Comparison of ENCODE assay signal across 30 cellular contexts in genomic region chr12:51829641-51830040, GRCh38. TPM values are rescaled to one million over a fixed set of nuclear protein-coding genes. Genes with fewer than 3 reads are reported as not detected.
DNase-seq lines count a peak whose midpoint lies in the region; ATAC-seq and TF ChIP-seq lines count a peak whose summit lies in the region.
"Had no signal": no experiment of that assay in that cellular context is flagged by ENCODE, and none has a peak within 500 bp of the region (broad histone marks: within the 10 kb centered on the region; RNA-seq: fewer than 3 reads in every experiment).

No MANE protein-coding gene starts in this region.

- H3K4me3 ChIP-seq in GM23338 (no peak overlapping the region), HUES64 (ENCODE audit: low read length) (no peak overlapping the region), ectodermal cell (ENCODE audit: insufficient read depth, low read depth, low read length) (no peak overlapping the region), mesodermal cell (ENCODE audit: extremely low read depth, insufficient read depth, low read length, poor library complexity, severe bottlenecking) (no peak overlapping the region), uterus (no peak overlapping the region)
- H3K4me3 ChIP-seq: BLaER1, GM12878 had no signal

- H4K20me1 ChIP-seq in GM23338 (replicated peaks; ENCODE audit: insufficient read depth): no peaks in the 10 kb centered on the region

- no peak for ATAC-seq in GM23338
- no peak for ATAC-seq in omental fat pad (ENCODE audit: low FRiP score)
- ATAC-seq: GM12878, Panc1 had no signal

- H3K36me3 Mint-ChIP-seq in GM23338 (ENCODE audit: low read depth): peaks cover 4% of the 10 kb centered on the region; the same call in 1 of the 3 replicates
- H3K36me3 Mint-ChIP-seq in activated T-helper 1 cell treated with anti-CD3 and anti-CD28 coated beads, Interleukin-12 subunit alpha, Interleukin-12 subunit beta, Interleukin-2, Interleukin-4 antibody, amounts not matched to agents 30 ng/mL and 10 ng/mL and 1 ng/mL, durations not matched to agents 14 hours and 24 hours and 36 hours (ENCODE audit: low read depth): no peaks in the 10 kb centered on the region
- H3K36me3 Mint-ChIP-seq: CD4-positive, alpha-beta memory T cell had no signal

- H3K27me3 ChIP-seq in GM23338 (ENCODE audit: insufficient read depth): no peaks in the 10 kb centered on the region
- H3K27me3 ChIP-seq in HUES64 (ENCODE audit: insufficient read depth, low read length): no peaks in the 10 kb centered on the region
- H3K27me3 ChIP-seq in ectodermal cell (ENCODE audit: control insufficient read depth, insufficient read depth, low read length, poor library complexity, severe bottlenecking): no peaks in the 10 kb centered on the region
- H3K27me3 ChIP-seq in uterus: no peaks in the 10 kb centered on the region
- H3K27me3 ChIP-seq: BLaER1 had no signal

- peaks cover 6% of the 10 kb centered on the region; the same call in 1 of the 2 replicates for H3F3A ChIP-seq in GM23338 (replicated peaks; ENCODE audit: low read depth)

- no peak overlapping the region for H2AFZ ChIP-seq in GM23338

- intact Hi-C loops in uterus (cut with DNase I; ENCODE audit: low total_unique reads): no loop called here
- intact Hi-C loops in activated T-helper 1 cell treated with anti-CD3 and anti-CD28 coated beads, Interleukin-12 subunit alpha, Interleukin-12 subunit beta, Interleukin-2, Interleukin-4 antibody, amounts not matched to agents 30 ng/mL and 10 ng/mL and 1 ng/mL, durations not matched to agents 14 hours and 24 hours and 36 hours (cut with micrococcal nuclease): loop anchor here (2.0 to 10.0 kb wide), 3 partner anchors 141 to 1175 kb away; partner anchors contain the start of gene EIF4B

- peak overlapping the region; percentile 72 for H3K4me2 ChIP-seq in GM23338
- H3K4me2 ChIP-seq: BLaER1, KMS-11 had no signal

- H3K9ac ChIP-seq in HUES64 (ENCODE audit: low read depth, low read length): no peak overlapping the region
- H3K9ac ChIP-seq: BLaER1, KMS-11 had no signal

- no peaks in the 10 kb centered on the region for H3K36me3 ChIP-seq in GM23338 (ENCODE audit: insufficient read depth)
- no peaks in the 10 kb centered on the region for H3K36me3 ChIP-seq in HUES64 (ENCODE audit: insufficient read depth, low read length)
- no peaks in the 10 kb centered on the region for H3K36me3 ChIP-seq in ectodermal cell (ENCODE audit: control insufficient read depth, insufficient read depth, low read length)
- H3K36me3 ChIP-seq in mesodermal cell (ENCODE audit: control insufficient read depth, insufficient read depth, low read length): peaks cover 17% of the 10 kb centered on the region
- no peaks in the 10 kb centered on the region for H3K36me3 ChIP-seq in uterus
- H3K36me3 ChIP-seq: BLaER1 had no signal

- peak overlapping the region; percentile 14; the same call in 1 of the 2 replicates for H3K27ac ChIP-seq in GM23338 (ENCODE audit: low read depth)
- H3K27ac ChIP-seq in HUES64 (ENCODE audit: low read depth, low read length): peak overlapping the region; percentile 75; the same call in 1 of the 2 replicates
- H3K27ac ChIP-seq in ectodermal cell (ENCODE audit: insufficient read depth, low read depth, low read length, poor library complexity, severe bottlenecking): peak overlapping the region; percentile 84
- peak overlapping the region; percentile 16 for H3K27ac ChIP-seq in mesodermal cell (ENCODE audit: low read depth, low read length, severe bottlenecking)
- no peak overlapping the region for H3K27ac ChIP-seq in uterus
- H3K27ac ChIP-seq: BLaER1, KMS-11, RWPE1 had no signal

- H3K9me3 ChIP-seq in HUES64 (ENCODE audit: insufficient read depth, low read depth, low read length): no peaks in the 10 kb centered on the region
- no peaks in the 10 kb centered on the region for H3K9me3 ChIP-seq in ectodermal cell (ENCODE audit: control insufficient read depth, low read length)
- H3K9me3 ChIP-seq in mesodermal cell (ENCODE audit: control insufficient read depth, low read length): no peaks in the 10 kb centered on the region
- H3K9me3 ChIP-seq in uterus: no peaks in the 10 kb centered on the region
- H3K9me3 ChIP-seq: BLaER1 had no signal

- H3K4me3 Mint-ChIP-seq in GM23338: no peak overlapping the region
- H3K4me3 Mint-ChIP-seq in activated T-helper 1 cell treated with anti-CD3 and anti-CD28 coated beads, Interleukin-12 subunit alpha, Interleukin-12 subunit beta, Interleukin-2, Interleukin-4 antibody, amounts not matched to agents 30 ng/mL and 10 ng/mL and 1 ng/mL, durations not matched to agents 14 hours and 24 hours and 36 hours: no peak overlapping the region
- H3K4me3 Mint-ChIP-seq: CD4-positive, alpha-beta memory T cell had no signal

- peaks cover 30% of the 10 kb centered on the region for H3K27me3 Mint-ChIP-seq in GM23338 (ENCODE audit: insufficient read depth, low read depth, poor library complexity)
- H3K27me3 Mint-ChIP-seq in activated T-helper 1 cell treated with anti-CD3 and anti-CD28 coated beads, Interleukin-12 subunit alpha, Interleukin-12 subunit beta, Interleukin-2, Interleukin-4 antibody, amounts not matched to agents 30 ng/mL and 10 ng/mL and 1 ng/mL, durations not matched to agents 14 hours and 24 hours and 36 hours (ENCODE audit: insufficient read depth): peaks cover 39% of the 10 kb centered on the region

- no peak overlapping the region for H3K27ac Mint-ChIP-seq in GM23338
- no peak overlapping the region for H3K27ac Mint-ChIP-seq in activated T-helper 1 cell treated with anti-CD3 and anti-CD28 coated beads, Interleukin-12 subunit alpha, Interleukin-12 subunit beta, Interleukin-2, Interleukin-4 antibody, amounts not matched to agents 30 ng/mL and 10 ng/mL and 1 ng/mL, durations not matched to agents 14 hours and 24 hours and 36 hours

- H3K79me2 ChIP-seq in GM23338 (replicated peaks; ENCODE audit: insufficient read depth): no peaks in the 10 kb centered on the region

- H3K4me1 ChIP-seq in GM23338 (ENCODE audit: insufficient read depth): peaks cover 45% of the 10 kb centered on the region
- peaks cover 44% of the 10 kb centered on the region for H3K4me1 ChIP-seq in HUES64 (ENCODE audit: insufficient read depth, low read length)
- peaks cover 59% of the 10 kb centered on the region for H3K4me1 ChIP-seq in ectodermal cell (ENCODE audit: control insufficient read depth, insufficient read depth, low read length)
- peaks cover 25% of the 10 kb centered on the region for H3K4me1 ChIP-seq in mesodermal cell (ENCODE audit: control insufficient read depth, insufficient read depth, low read length, poor library complexity, severe bottlenecking)
- no peaks in the 10 kb centered on the region for H3K4me1 ChIP-seq in uterus

- DNase-seq in GM23338 (ENCODE audit: low spot score) (no peak), uterus (no peak), omental fat pad (ENCODE audit: low spot score) (no peak)
- no peak for DNase-seq in effector CD4-positive, alpha-beta T cell
- DNase-seq in activated T-helper 1 cell treated with anti-CD3 and anti-CD28 coated beads, Interleukin-12 subunit alpha, Interleukin-12 subunit beta, Interleukin-2, Interleukin-4 antibody, amounts not matched to agents 30 ng/mL and 10 ng/mL and 1 ng/mL, durations not matched to agents 14 hours and 24 hours and 36 hours (ENCODE audit: low spot score): no peak
- DNase-seq: CD4-positive, alpha-beta memory T cell; DMS 273 treated with DMSO at 0.1 percent for 48 hours; DMS79; EL; GDM1; IMR-90; MM.1S; NCI-H1417 treated with DMSO at 0.1 percent for 48 hours; NCI-H1694 treated with DMSO at 0.1 percent for 48 hours; NCI-H2081 treated with DMSO at 0.1 percent for 48 hours; NCI-H2171; NCI-H226; NCI-H510A; SHP77 treated with DMSO at 0.1 percent for 48 hours had no signal

- H3K9me3 Mint-ChIP-seq in GM23338: peaks cover 3% of the 10 kb centered on the region; the same call in 1 of the 3 replicates
- no peaks in the 10 kb centered on the region for H3K9me3 Mint-ChIP-seq in activated T-helper 1 cell treated with anti-CD3 and anti-CD28 coated beads, Interleukin-12 subunit alpha, Interleukin-12 subunit beta, Interleukin-2, Interleukin-4 antibody, amounts not matched to agents 30 ng/mL and 10 ng/mL and 1 ng/mL, durations not matched to agents 14 hours and 24 hours and 36 hours
- H3K9me3 Mint-ChIP-seq: CD4-positive, alpha-beta memory T cell had no signal

- no peak for TF ChIP-seq CTCF in GM23338 (conservative IDR thresholded peaks at IDR 0.05; ENCODE audit: low read depth in 2 of 2)
- TF ChIP-seq CTCF in uterus (IDR thresholded peaks at IDR 0.05): no peak
- no peak for TF ChIP-seq CTCF in omental fat pad (IDR thresholded peaks at IDR 0.05)

- no peak for TF ChIP-seq POLR2A in uterus (IDR thresholded peaks at IDR 0.05)

- H3K4me1 Mint-ChIP-seq in GM23338: peaks cover 59% of the 10 kb centered on the region
- peaks cover 37% of the 10 kb centered on the region for H3K4me1 Mint-ChIP-seq in activated T-helper 1 cell treated with anti-CD3 and anti-CD28 coated beads, Interleukin-12 subunit alpha, Interleukin-12 subunit beta, Interleukin-2, Interleukin-4 antibody, amounts not matched to agents 30 ng/mL and 10 ng/mL and 1 ng/mL, durations not matched to agents 14 hours and 24 hours and 36 hours (ENCODE audit: low read depth)

- H3K9me2 ChIP-seq in GM23338 (ENCODE audit: insufficient read depth): 0 out of 2 replicates have a peak, but pooled peaks cover 3% of the 10 kb centered on the region

- WGBS in HUES64: 93% methylated on average over 1 of the region's 1 CpG
- WGBS in ectodermal cell, 2 experiments: 77 to 89% methylated on average over 1 of the region's 1 CpG
- 89 to 100% methylated on average over 1 of the region's 1 CpG for WGBS in mesodermal cell (ENCODE audit: insufficient coverage in 2 of 2), 2 experiments

RNA-seq across cellular contexts. Expression of gene FIGNL2, which starts 18.9 kb away (rescaled TPM):
- 4.1 and 5.2 TPM in 2 replicates for total RNA-seq in GM23338 (2014; rRNA removed; shearing (Covaris generic))
- polyA plus RNA-seq in GM23338 (2016; fragmentation: Nextera tagmentation; extraction: Ambion mirVana): 1.1 and 1.4 TPM in 2 replicates
- polyA plus RNA-seq in HUES64 (2013, experiment 1 of 2): 11.2 TPM
- polyA plus RNA-seq in HUES64 (2013, experiment 2 of 2): 15.0 TPM
- polyA plus RNA-seq in ectodermal cell (2013, experiment 1 of 4): 46.8 TPM
- 50.3 TPM for polyA plus RNA-seq in ectodermal cell (2013, experiment 2 of 4)
- 41.4 TPM for polyA plus RNA-seq in ectodermal cell (2013, experiment 3 of 4)
- 43.2 TPM for polyA plus RNA-seq in ectodermal cell (2013, experiment 4 of 4)
- 25.1 TPM for polyA plus RNA-seq in mesodermal cell (2013, experiment 1 of 2)
- polyA plus RNA-seq in mesodermal cell (2013, experiment 2 of 2): 23.3 TPM
- total RNA-seq in uterus (1 to 10 TPM in 2 of 4 donors, not detected in 2; 1.7 to 2.7 TPM), omental fat pad (under 1 TPM in 3 of 4 donors, not detected in 1; 0.24 to 0.63 (median 0.63) TPM)
- 0.15 and 0.18 TPM in 2 replicates for total RNA-seq in activated T-helper 1 cell treated with anti-CD3 and anti-CD28 coated beads, Interleukin-12 subunit alpha, Interleukin-12 subunit beta, Interleukin-2, Interleukin-4 antibody, amounts not matched to agents 30 ng/mL and 10 ng/mL and 1 ng/mL, durations not matched to agents 14 hours and 24 hours and 36 hours
- total RNA-seq: GM12878, H4, OCI-LY7 had no signal
- polyA plus RNA-seq: GM12878 had no signal

RNA-seq across cellular contexts. Expression of gene ANKRD33, which starts 58.3 kb away (rescaled TPM):
- 0.27 and 1.7 TPM in 2 replicates for total RNA-seq in GM23338 (2014; rRNA removed; shearing (Covaris generic))
- 0.27 and 0.42 TPM in 2 replicates for polyA plus RNA-seq in GM23338 (2016; fragmentation: Nextera tagmentation; extraction: Ambion mirVana)
- polyA plus RNA-seq in HUES64 (2013, experiment 1 of 2): 0.15 TPM
- 0.13 TPM for polyA plus RNA-seq in HUES64 (2013, experiment 2 of 2)
- 0.17 TPM for polyA plus RNA-seq in ectodermal cell (2013, experiment 1 of 4)
- polyA plus RNA-seq in ectodermal cell (2013, experiment 2 of 4): 0.30 TPM
- 0.64 TPM for polyA plus RNA-seq in ectodermal cell (2013, experiment 3 of 4)
- polyA plus RNA-seq in ectodermal cell (2013, experiment 4 of 4): 0.36 TPM
- polyA plus RNA-seq in mesodermal cell (2013, experiment 1 of 2): 0.33 TPM
- polyA plus RNA-seq in mesodermal cell (2013, experiment 2 of 2): 0.86 TPM
- total RNA-seq in uterus (1 to 10 TPM in 1 of 4 donors, under 1 TPM in 2, not detected in 1; 0.14 to 2.9 (median 0.27) TPM), omental fat pad (not detected)
- not detected in 2 replicates for total RNA-seq in activated T-helper 1 cell treated with anti-CD3 and anti-CD28 coated beads, Interleukin-12 subunit alpha, Interleukin-12 subunit beta, Interleukin-2, Interleukin-4 antibody, amounts not matched to agents 30 ng/mL and 10 ng/mL and 1 ng/mL, durations not matched to agents 14 hours and 24 hours and 36 hours
- total RNA-seq: CD4-positive, alpha-beta memory T cell; GM12878; H4; OCI-LY7 had no signal
- polyA plus RNA-seq: AG04450; CD4-positive, alpha-beta memory T cell; GM12878 had no signal

Comparison
In these comparisons a context has a peak if more than half of its experiments do, and no peak if none do; other contexts are left out.
1. H3K27ac ChIP-seq: peak in GM23338 (single experiment), HUES64 (single experiment), ectodermal cell (single experiment) and mesodermal cell (single experiment); none in uterus (0 of 2).